Comparison of ENCODE assay signal across 18 cellular contexts in genomic region chr2:118031566-118031965, GRCh38.
"Had no signal": no experiment of that assay in that cellular context is flagged by ENCODE, and none has a peak within 500 bp of the region (broad histone marks: within the 10 kb centered on the region; RNA-seq: fewer than 3 reads in every experiment).

No MANE protein-coding gene starts in this region.

- DNase-seq: cortex of kidney; dorsolateral prefrontal cortex; effector CD4-positive, alpha-beta T cell; kidney; mesendoderm; midbrain; naive thymus-derived CD8-positive, alpha-beta T cell; occipital lobe; ovary; posterior cingulate gyrus; psoas muscle; right cardiac atrium; sigmoid colon; stimulated activated CD4-positive, alpha-beta T cell treated with anti-CD3 and anti-CD28 coated beads, Interleukin-4, amount 100 ng/mL, for 4 hours; stimulated activated naive CD8-positive, alpha-beta T cell treated with anti-CD3 and anti-CD28 coated beads, Interleukin-15, Interleukin-2, amounts not matched to agents 100 U/mL and 50 U/mL, for 24 hours; testis; tibial artery had no signal

- H3K4me1 ChIP-seq: psoas muscle, sigmoid colon, testis, tibial artery had no signal

- H3K27me3 ChIP-seq: ovary, testis had no signal

- ATAC-seq: psoas muscle, right cardiac atrium had no signal

- FAIRE-seq: frontal cortex, kidney had no signal

- H3K9me3 ChIP-seq: ovary, psoas muscle, testis had no signal

- H3K36me3 ChIP-seq: ovary, sigmoid colon, tibial artery had no signal

- H3K27ac ChIP-seq: dorsolateral prefrontal cortex, ovary, psoas muscle, sigmoid colon, testis, tibial artery had no signal

- H3K4me3 ChIP-seq: dorsolateral prefrontal cortex, ovary, psoas muscle, sigmoid colon, testis, tibial artery had no signal
